25 cellular contexts compared by ENCODE assay signal in genomic region chr2:68217729-68218128, GRCh38. TPM values are rescaled to one million over a fixed set of nuclear protein-coding genes. Genes with fewer than 3 reads are reported as not detected.
DNase-seq lines count a peak whose midpoint lies in the region; ATAC-seq, FAIRE-seq and TF ChIP-seq lines count a peak whose summit lies in the region.
"Had no signal": no experiment of that assay in that cellular context is flagged by ENCODE, and none has a peak within 500 bp of the region (broad histone marks: within the 10 kb centered on the region; RNA-seq: fewer than 3 reads in every experiment).

No MANE protein-coding gene starts in this region.

- no peaks in the 10 kb centered on the region for H3K27me3 Mint-ChIP-seq in activated CD8-positive, alpha-beta memory T cell treated with anti-CD3 and anti-CD28 coated beads, Interleukin-2, amount 10 ng/mL, durations not matched to agents 7 days and 5 days
- H3K27me3 Mint-ChIP-seq: activated CD4-positive, alpha-beta T cell treated with anti-CD3 and anti-CD28 coated beads, Interleukin-2, amount 10 ng/mL, durations not matched to agents 24 days and 14 days; activated naive CD4-positive, alpha-beta T cell treated with anti-CD3 and anti-CD28 coated beads, Interleukin-2, amount 10 ng/mL, durations not matched to agents 7 days and 5 days; naive thymus-derived CD4-positive, alpha-beta T cell had no signal

- no peak overlapping the region for H3K27ac Mint-ChIP-seq in activated CD8-positive, alpha-beta memory T cell treated with anti-CD3 and anti-CD28 coated beads, Interleukin-2, amount 10 ng/mL, durations not matched to agents 7 days and 5 days
- H3K27ac Mint-ChIP-seq: activated CD4-positive, alpha-beta T cell treated with anti-CD3 and anti-CD28 coated beads, Interleukin-2, amount 10 ng/mL, durations not matched to agents 24 days and 14 days; activated naive CD4-positive, alpha-beta T cell treated with anti-CD3 and anti-CD28 coated beads, Interleukin-2, amount 10 ng/mL, durations not matched to agents 7 days and 5 days; T-helper 2 cell treated with Interferon-gamma antibody and Interleukin-4, amounts not matched to agents 5 μg/mL and 100 μg/mL, for 36 hours had no signal

- H3K36me3 Mint-ChIP-seq in activated CD8-positive, alpha-beta memory T cell treated with anti-CD3 and anti-CD28 coated beads, Interleukin-2, amount 10 ng/mL, durations not matched to agents 7 days and 5 days, result peaks cover 51% of the 10 kb centered on the region

- no peak overlapping the region for H3K4me3 Mint-ChIP-seq in activated CD8-positive, alpha-beta memory T cell treated with anti-CD3 and anti-CD28 coated beads, Interleukin-2, amount 10 ng/mL, durations not matched to agents 7 days and 5 days
- H3K4me3 Mint-ChIP-seq: activated CD4-positive, alpha-beta T cell treated with anti-CD3 and anti-CD28 coated beads, Interleukin-2, amount 10 ng/mL, durations not matched to agents 24 days and 14 days; activated naive CD4-positive, alpha-beta T cell treated with anti-CD3 and anti-CD28 coated beads, Interleukin-2, amount 10 ng/mL, durations not matched to agents 7 days and 5 days; T-helper 2 cell treated with Interferon-gamma antibody and Interleukin-4, amounts not matched to agents 5 μg/mL and 100 μg/mL, for 36 hours had no signal

- H3K9me3 Mint-ChIP-seq in activated CD8-positive, alpha-beta memory T cell treated with anti-CD3 and anti-CD28 coated beads, Interleukin-2, amount 10 ng/mL, durations not matched to agents 7 days and 5 days (ENCODE audit: low read depth), result peaks cover 5% of the 10 kb centered on the region
- H3K9me3 Mint-ChIP-seq: activated CD4-positive, alpha-beta T cell treated with anti-CD3 and anti-CD28 coated beads, Interleukin-2, amount 10 ng/mL, durations not matched to agents 24 days and 14 days; activated naive CD4-positive, alpha-beta T cell treated with anti-CD3 and anti-CD28 coated beads, Interleukin-2, amount 10 ng/mL, durations not matched to agents 7 days and 5 days; T-helper 2 cell treated with Interferon-gamma antibody and Interleukin-4, amounts not matched to agents 5 μg/mL and 100 μg/mL, for 36 hours had no signal

- CTCF ChIA-PET in activated CD8-positive, alpha-beta memory T cell treated with anti-CD3 and anti-CD28 coated beads, Interleukin-2, amount 10 ng/mL, durations not matched to agents 7 days and 5 days (lab: Charles Lee), result interaction anchor here (1.3 kb wide), 1 partner anchor 21 kb away, joined by 6 read pairs; no protein-coding TSS in a partner anchor

- WGBS in lower leg skin, 2 donors, result 46 to 52% methylated on average over 3 of the region's 3 CpGs

- H3K4me3 ChIP-seq in lower leg skin (ENCODE audit: low read depth, poor library complexity, severe bottlenecking), result no peak overlapping the region
- H3K4me3 ChIP-seq: breast epithelium, thoracic aorta, uterus had no signal

- intact Hi-C loops in lower leg skin (cut with DNase I; ENCODE audit: low total_unique reads), result no loop called here

- no peak for DNase-seq in activated CD8-positive, alpha-beta memory T cell treated with anti-CD3 and anti-CD28 coated beads, Interleukin-2, amount 10 ng/mL, durations not matched to agents 7 days and 5 days
- DNase-seq in activated CD8-positive, alpha-beta memory T cell treated with anti-CD3 and anti-CD28 coated beads, Interleukin-2, amount 50 U/mL, for 48 hours, result no peak
- no peak for DNase-seq in lower leg skin (ENCODE audit: low spot score in 2 of 2)
- DNase-seq: 8988T; activated CD4-positive, alpha-beta T cell treated with anti-CD3 and anti-CD28 coated beads, Interleukin-2, amount 10 ng/mL, durations not matched to agents 24 days and 14 days; activated naive CD4-positive, alpha-beta T cell treated with anti-CD3 and anti-CD28 coated beads, Interleukin-2, amount 10 ng/mL, durations not matched to agents 7 days and 5 days; effector memory CD4-positive, alpha-beta T cell; foreskin melanocyte; MM.1S; naive thymus-derived CD4-positive, alpha-beta T cell; NCI-H1417 treated with DMSO at 0.1 percent for 48 hours; NCI-H774; PC-3; stimulated activated naive CD8-positive, alpha-beta T cell treated with anti-CD3 and anti-CD28 coated beads, Interleukin-15, Interleukin-2, amounts not matched to agents 100 U/mL and 50 U/mL, for 24 hours; uterus had no signal

- peak; percentile 39 for ATAC-seq in activated CD8-positive, alpha-beta memory T cell treated with anti-CD3 and anti-CD28 coated beads, Interleukin-2, amount 10 ng/mL, durations not matched to agents 7 days and 5 days
- ATAC-seq in GM21825 (IDR thresholded peaks at IDR 0.05; ENCODE audit: unreplicated experiment) (no peak), HG02759 (IDR thresholded peaks at IDR 0.05; ENCODE audit: unreplicated experiment) (no peak), HG03565 (IDR thresholded peaks at IDR 0.05; ENCODE audit: unreplicated experiment) (no peak)
- ATAC-seq: esophagus mucosa; naive thymus-derived CD4-positive, alpha-beta T cell; PC-3; Right ventricle myocardium inferior; stimulated activated naive CD8-positive, alpha-beta T cell treated with anti-CD3 and anti-CD28 coated beads, Interleukin-15, Interleukin-2, amounts not matched to agents 100 U/mL and 50 U/mL, for 24 hours had no signal

- no peak for TF ChIP-seq CTCF in lower leg skin (IDR thresholded peaks at IDR 0.05)

- FAIRE-seq in TTC549 (lab: Jason Lieb, UNC) (peak; percentile 53), islet of Langerhans (lab: Jason Lieb, UNC) (peak; percentile 77)

- no peak for TF ChIP-seq POLR2A in lower leg skin (IDR thresholded peaks at IDR 0.05)

- H3K4me1 Mint-ChIP-seq in activated CD8-positive, alpha-beta memory T cell treated with anti-CD3 and anti-CD28 coated beads, Interleukin-2, amount 10 ng/mL, durations not matched to agents 7 days and 5 days, result peaks cover 63% of the 10 kb centered on the region

RNA-seq across cellular contexts. Expression of gene PPP3R1, which starts 34.6 kb away (rescaled TPM):
- total RNA-seq in activated CD8-positive, alpha-beta memory T cell treated with anti-CD3 and anti-CD28 coated beads, Interleukin-2, amount 10 ng/mL, durations not matched to agents 7 days and 5 days, result 10 to 100 TPM; 58.6 to 86.4 TPM
- total RNA-seq in lower leg skin, result 10 to 100 TPM; 31.0 to 42.4 (median 34.7) TPM
